Comparison of ENCODE assay signal across 25 cellular contexts in genomic region chr3:141333796-141334626, GRCh38. TPM values are rescaled to one million over a fixed set of nuclear protein-coding genes. Genes with fewer than 3 reads are reported as not detected.
DNase-seq lines count a peak whose midpoint lies in the region; ATAC-seq, FAIRE-seq and TF ChIP-seq lines count a peak whose summit lies in the region.
"Had no signal": no experiment of that assay in that cellular context is flagged by ENCODE, and none has a peak within 500 bp of the region (broad histone marks: within the 10 kb centered on the region; RNA-seq: fewer than 3 reads in every experiment).

No MANE protein-coding gene starts in this region.

- no peak for ATAC-seq in A549
- no peak for ATAC-seq in HG03457 (IDR thresholded peaks at IDR 0.05; ENCODE audit: unreplicated experiment)
- no peak for ATAC-seq in HG03095 (IDR thresholded peaks at IDR 0.05; ENCODE audit: unreplicated experiment)
- ATAC-seq in HG03159 (IDR thresholded peaks at IDR 0.05; ENCODE audit: unreplicated experiment): no peak
- no peak for ATAC-seq in T-cell (replicated peaks in 1 of 4)
- ATAC-seq: activated naive CD4-positive, alpha-beta T cell treated with anti-CD3 and anti-CD28 coated beads, Interleukin-2, amount 50 U/mL, for 72 hours; body of pancreas; GM12878; HCT116; PC-3; Right ventricle myocardium inferior had no signal

- H3K4me1 ChIP-seq in A549: peaks cover 70% of the 10 kb centered on the region
- H3K4me1 ChIP-seq: body of pancreas, prostate gland had no signal

- CTCF ChIA-PET in A549 (lab: Yijun Ruan, JAX) (interaction anchor here (0.9 to 18.2 kb wide), 5 partner anchors 12 to 126 kb away, joined by 4 to 217 read pairs (median 8); no protein-coding TSS in a partner anchor), T-cell (lab: Charles Lee) (interaction anchor here (0.5 to 0.7 kb wide), 2 partner anchors 48 to 102 kb away, joined by 3 read pairs; no protein-coding TSS in a partner anchor)

- no peak overlapping the region for H3K4me3 ChIP-seq in A549
- H3K4me3 ChIP-seq in brain microvascular endothelial cell (ENCODE audit: low read depth, low read length): no peak overlapping the region
- H3K4me3 ChIP-seq: body of pancreas, GM12878, prostate gland had no signal

- no peaks in the 10 kb centered on the region for H3K4me1 Mint-ChIP-seq in T-cell

- no peaks in the 10 kb centered on the region for H3K27me3 ChIP-seq in brain microvascular endothelial cell (replicated peaks)
- H3K27me3 ChIP-seq: BE2C, body of pancreas had no signal

- no peaks in the 10 kb centered on the region for H3K9me3 Mint-ChIP-seq in T-cell
- H3K9me3 Mint-ChIP-seq: activated B cell treated with CpG ODN at 0.5 μM for 24 hours; activated naive CD4-positive, alpha-beta T cell treated with anti-CD3 and anti-CD28 coated beads, Interleukin-2, amount 50 U/mL, for 72 hours; type B pancreatic cell had no signal

- no peak overlapping the region for H3K4me3 Mint-ChIP-seq in T-cell
- H3K4me3 Mint-ChIP-seq: activated B cell treated with CpG ODN at 0.5 μM for 24 hours, type B pancreatic cell had no signal

- WGBS in A549 (ENCODE audit: missing lambda C conversion rate): 92% methylated on average over 3 of the region's 3 CpGs

- peaks cover 4% of the 10 kb centered on the region for H3K36me3 Mint-ChIP-seq in T-cell
- H3K36me3 Mint-ChIP-seq: activated naive CD4-positive, alpha-beta T cell treated with anti-CD3 and anti-CD28 coated beads, Interleukin-2, amount 50 U/mL, for 72 hours; type B pancreatic cell had no signal

- in situ Hi-C loops in brain microvascular endothelial cell (cut with HindIII; ENCODE audit: low pct_ligation_motif_present, low sequenced_read_pairs): no loop called here

- no peak for TF ChIP-seq EP300 in A549 (IDR thresholded peaks at IDR 0.05)

- no peak for FAIRE-seq in A549 (lab: Jason Lieb, UNC)
- FAIRE-seq: GM12878, keratinocyte had no signal

- peaks cover 1 to 9% of the 10 kb centered on the region in 2 donors for H3K27me3 Mint-ChIP-seq in T-cell
- H3K27me3 Mint-ChIP-seq: activated B cell treated with CpG ODN at 0.5 μM for 24 hours, type B pancreatic cell had no signal

- no peak for TF ChIP-seq RAD21 in A549 (conservative IDR thresholded peaks at IDR 0.05 in 1 of 2, IDR thresholded peaks at IDR 0.05 in 1 of 2)

- no peak for DNase-seq in A549 (ENCODE audit: low read depth in 1 of 2, low spot score in 1 of 2)
- DNase-seq in HCEC 1CT: peak; percentile 19
- DNase-seq in brain microvascular endothelial cell: no peak
- peak; percentile 52 for DNase-seq in iris pigment epithelial cell (ENCODE audit: low read depth)
- DNase-seq in T-cell: no peak
- DNase-seq: activated B cell treated with CpG ODN at 0.5 μM for 24 hours; BE2C; body of pancreas; DMS53; effector CD8-positive, alpha-beta T cell; NCI-H1436; NCI-H446; PC-3; T1000 had no signal

- POLR2A ChIA-PET in A549 (lab: Yijun Ruan, JAX) (interaction anchor here (0.6 kb wide), 1 partner anchor 8 kb away, joined by 3 read pairs; no protein-coding TSS in a partner anchor), T-cell (lab: Charles Lee) (interaction anchor here in 1 of 2 donors (0.6 kb wide), 1 partner anchor 1350 kb away, joined by 3 read pairs; no protein-coding TSS in a partner anchor)

- H3K27ac ChIP-seq in A549 (peak overlapping the region; percentile 91 to 94), brain microvascular endothelial cell (peak overlapping the region; percentile 97)
- H3K27ac ChIP-seq: 22Rv1, body of pancreas, prostate gland had no signal

- TF ChIP-seq POLR2A in A549 (IDR thresholded peaks at IDR 0.05; ENCODE audit: low read length): no peak

- H3K9me3 ChIP-seq in A549: no peaks in the 10 kb centered on the region
- H3K9me3 ChIP-seq: BE2C, body of pancreas, prostate gland had no signal

- no peak overlapping the region for H3K4me2 ChIP-seq in A549

- no peaks in the 10 kb centered on the region for H3K36me3 ChIP-seq in brain microvascular endothelial cell (replicated peaks)
- H3K36me3 ChIP-seq: BE2C, prostate gland had no signal

- H3K27ac Mint-ChIP-seq in T-cell: no peak overlapping the region
- H3K27ac Mint-ChIP-seq: activated B cell treated with CpG ODN at 0.5 μM for 24 hours; activated naive CD4-positive, alpha-beta T cell treated with anti-CD3 and anti-CD28 coated beads, Interleukin-2, amount 50 U/mL, for 72 hours; type B pancreatic cell had no signal

- no peak for TF ChIP-seq CTCF in A549 (IDR thresholded peaks at IDR 0.05)
- no peak for TF ChIP-seq CTCF in brain microvascular endothelial cell (IDR thresholded peaks at IDR 0.05; ENCODE audit: low read depth, low read length, missing control alignments)

TF ChIP-seq in A549, 52 proteins besides CTCF, POLR2A, EP300 and RAD21:
- TF ChIP-seq HOXB13 (CRISPR knock-in tag; IDR thresholded peaks at IDR 0.05; ENCODE audit: low read depth): no peak
- no peak for TF ChIP-seq KDM1A (IDR thresholded peaks at IDR 0.05; ENCODE audit: low read depth)
- TF ChIP-seq FOSB (CRISPR knock-in tag; IDR thresholded peaks at IDR 0.05): no peak
- TF ChIP-seq RFX5 (IDR thresholded peaks at IDR 0.05): no peak
- no peak for TF ChIP-seq CBX2 (IDR thresholded peaks at IDR 0.05; ENCODE audit: borderline replicate concordance, low read depth)
- TF ChIP-seq CBX8 (IDR thresholded peaks at IDR 0.05): no peak
- TF ChIP-seq FOXS1 (CRISPR knock-in tag; IDR thresholded peaks at IDR 0.05): no peak
- TF ChIP-seq, protein P1, sequence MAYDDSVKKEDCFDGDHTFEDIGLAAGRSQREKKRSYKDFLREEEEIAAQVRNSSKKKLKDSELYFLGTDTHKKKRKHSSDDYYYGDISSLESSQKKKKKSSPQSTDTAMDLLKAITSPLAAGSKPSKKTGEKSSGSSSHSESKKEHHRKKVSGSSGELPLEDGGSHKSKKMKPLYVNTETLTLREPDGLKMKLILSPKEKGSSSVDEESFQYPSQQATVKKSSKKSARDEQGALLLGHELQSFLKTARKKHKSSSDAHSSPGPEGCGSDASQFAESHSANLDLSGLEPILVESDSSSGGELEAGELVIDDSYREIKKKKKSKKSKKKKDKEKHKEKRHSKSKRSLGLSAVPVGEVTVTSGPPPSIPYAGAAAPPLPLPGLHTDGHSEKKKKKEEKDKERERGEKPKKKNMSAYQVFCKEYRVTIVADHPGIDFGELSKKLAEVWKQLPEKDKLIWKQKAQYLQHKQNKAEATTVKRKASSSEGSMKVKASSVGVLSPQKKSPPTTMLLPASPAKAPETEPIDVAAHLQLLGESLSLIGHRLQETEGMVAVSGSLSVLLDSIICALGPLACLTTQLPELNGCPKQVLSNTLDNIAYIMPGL (CRISPR knock-in tag; IDR thresholded peaks at IDR 0.05; ENCODE audit: borderline replicate concordance): no peak
- TF ChIP-seq GATA3 (IDR thresholded peaks at IDR 0.05; ENCODE audit: borderline replicate concordance): no peak
- no peak for TF ChIP-seq MAFK (IDR thresholded peaks at IDR 0.05; ENCODE audit: partially characterized antibody)

RNA-seq across cellular contexts. Expression of gene ZBTB38, which starts 34.3 kb away (rescaled TPM):
- polyA plus RNA-seq in A549 (2011; rRNA removed): 110 and 141 TPM in 2 replicates
- 17.2 and 20.9 TPM in 2 replicates for polyA plus RNA-seq in A549 (2012; cell fraction: cytosol; rRNA removed)
- 16.5 and 23.0 TPM in 2 replicates for polyA plus RNA-seq in A549 (2012; cell fraction: nucleus; rRNA removed)
- 70.5 to 80.7 TPM (median 72.0 TPM) in 3 replicates for polyA plus RNA-seq in A549 (2017; fragmentation: RNase III; extraction: RNeasy Plus Mini Kit Qiagen cat#74134 plus additional on column Dnase treatment)
- polyA minus RNA-seq in A549 (2011; rRNA and poly(A)+ RNA removed): 205 and 220 TPM in 2 replicates
- total RNA-seq in T-cell: 10 to 100 TPM; 38.7 to 72.3 (median 58.2) TPM

Comparison
In these comparisons a context has a peak if more than half of its experiments do, and no peak if none do; other contexts are left out.
1. DNase-seq: peak in HCEC 1CT (single experiment) and iris pigment epithelial cell (single experiment); none in A549 (0 of 2), brain microvascular endothelial cell (single experiment) and T-cell (0 of 34).